In genomic region chr5:123997354-123998215, GRCh38 we compare ENCODE assay signal across 16 cellular contexts.
A peak's percentile ranks its signal among the peaks of the same experiment; 100 is the strongest.
DNase-seq lines count a peak whose midpoint lies in the region; ATAC-seq and TF ChIP-seq lines count a peak whose summit lies in the region.
"Had no signal": no experiment of that assay in that cellular context is flagged by ENCODE, and none has a peak within 500 bp of the region (broad histone marks: within the 10 kb centered on the region; RNA-seq: fewer than 3 reads in every experiment).

No MANE protein-coding gene starts in this region.

- no peaks in the 10 kb centered on the region for H3F3A ChIP-seq in PC-3 (ENCODE audit: low read length, unreplicated experiment)

- peak overlapping the region; percentile 28 for H3K27ac Mint-ChIP-seq in osteocyte (ENCODE audit: unreplicated experiment)
- H3K27ac Mint-ChIP-seq: activated naive CD4-positive, alpha-beta T cell treated with anti-CD3 and anti-CD28 coated beads, Interleukin-2, amount 10 ng/mL, durations not matched to agents 7 days and 5 days; effector memory CD8-positive, alpha-beta T cell; IgD-negative memory B cell had no signal

- H3K27me3 ChIP-seq in DND-41 (ENCODE audit: insufficient read depth, low read length, poor library complexity), result no peaks in the 10 kb centered on the region
- no peaks in the 10 kb centered on the region for H3K27me3 ChIP-seq in PC-3 (ENCODE audit: low read length)

- intact Hi-C loops in PC-3 (cut with micrococcal nuclease), result no loop called here

- peaks cover 28% of the 10 kb centered on the region for H3K4me1 ChIP-seq in DND-41 (ENCODE audit: insufficient read depth, low read length)
- peaks cover 10% of the 10 kb centered on the region; the same call in 1 of the 2 replicates for H3K4me1 ChIP-seq in PC-3 (ENCODE audit: insufficient read depth, low read length)
- H3K4me1 ChIP-seq: prostate gland had no signal

- H3K9me2 ChIP-seq in PC-3 (replicated peaks; ENCODE audit: low read length), result no peaks in the 10 kb centered on the region

- no peaks in the 10 kb centered on the region for H3K9me3 ChIP-seq in DND-41 (ENCODE audit: insufficient read depth, low read length, severe bottlenecking)
- H3K9me3 ChIP-seq in PC-3 (ENCODE audit: low read length), result no peaks in the 10 kb centered on the region
- H3K9me3 ChIP-seq: Caco-2, prostate gland had no signal

- H3K27ac ChIP-seq in DND-41 (ENCODE audit: low read length), result 0 out of 2 replicates have a peak overlapping the region, but pooled peaks have one; percentile 5
- no peak overlapping the region for H3K27ac ChIP-seq in PC-3 (ENCODE audit: low read length)
- H3K27ac ChIP-seq: prostate gland had no signal

- H3K36me3 ChIP-seq in DND-41 (ENCODE audit: insufficient read depth, low read length), result no peaks in the 10 kb centered on the region
- H3K36me3 ChIP-seq in PC-3 (ENCODE audit: low read depth, low read length), result no peaks in the 10 kb centered on the region
- H3K36me3 ChIP-seq: prostate gland had no signal

- DNase-seq in DND-41, result no peak
- peak; percentile 57 for DNase-seq in PC-3
- peak; percentile 92 for DNase-seq in fibroblast of gingiva (ENCODE audit: low read depth)
- no peak for DNase-seq in osteocyte (ENCODE audit: extremely low spot score, unreplicated experiment)
- DNase-seq in HCEC 1CT, result no peak
- DNase-seq in AML-193 (lab: John Stamatoyannopoulos, UW), result no peak
- DNase-seq in activated naive CD4-positive, alpha-beta T cell (lab: John Stamatoyannopoulos, UW), result no peak
- DNase-seq: activated CD4-positive, alpha-beta T cell treated with anti-CD3 and anti-CD28 coated beads, Interleukin-2, amount 50 U/mL, for 4 hours; activated naive CD4-positive, alpha-beta T cell treated with anti-CD3 and anti-CD28 coated beads, Interleukin-2, amount 10 ng/mL, durations not matched to agents 7 days and 5 days; effector memory CD8-positive, alpha-beta T cell; kidney; NCI-H2107 had no signal

- CTCF ChIA-PET in PC-3 (lab: Charles Lee), result no interaction called here

- no peak for TF ChIP-seq CTCF in DND-41 (IDR thresholded peaks at IDR 0.05; ENCODE audit: borderline replicate concordance, extremely low read depth, low read length, poor library complexity, severe bottlenecking)
- no peak for TF ChIP-seq CTCF in PC-3 (conservative IDR thresholded peaks at IDR 0.05; ENCODE audit: low read depth, low read length)
- no peak for TF ChIP-seq CTCF in osteocyte (IDR thresholded peaks at IDR 0.05)

- H4K20me1 ChIP-seq in DND-41 (ENCODE audit: insufficient read depth, low read length), result no peaks in the 10 kb centered on the region
- H4K20me1 ChIP-seq in PC-3 (ENCODE audit: low read length), result no peaks in the 10 kb centered on the region

- no peak overlapping the region for H3K4me3 Mint-ChIP-seq in osteocyte (ENCODE audit: unreplicated experiment)
- H3K4me3 Mint-ChIP-seq: activated naive CD4-positive, alpha-beta T cell treated with anti-CD3 and anti-CD28 coated beads, Interleukin-2, amount 10 ng/mL, durations not matched to agents 7 days and 5 days; effector memory CD8-positive, alpha-beta T cell; IgD-negative memory B cell had no signal

- peaks cover 3% of the 10 kb centered on the region for H3K9me3 Mint-ChIP-seq in osteocyte (ENCODE audit: unreplicated experiment)
- H3K9me3 Mint-ChIP-seq: IgD-negative memory B cell had no signal

- H3K79me2 ChIP-seq in DND-41 (ENCODE audit: insufficient read depth, low read length), result no peaks in the 10 kb centered on the region
- H3K79me2 ChIP-seq in PC-3 (ENCODE audit: low read length), result no peaks in the 10 kb centered on the region

- H3K9ac ChIP-seq in DND-41 (ENCODE audit: low read depth, low read length) (no peak overlapping the region), PC-3 (ENCODE audit: low read length) (no peak overlapping the region)

- H2AFZ ChIP-seq in DND-41 (ENCODE audit: low read depth, low read length), result no peak overlapping the region
- no peak overlapping the region for H2AFZ ChIP-seq in PC-3 (ENCODE audit: low read length)

- POLR2A ChIA-PET in PC-3 (lab: Charles Lee; ENCODE audit: unreplicated experiment), result no interaction called here

- peak; percentile 66 for ATAC-seq in DND-41 (ENCODE audit: insufficient read depth, low read depth)
- ATAC-seq in PC-3, result peak; percentile 51; the same call in 1 of the 2 replicates
- no peak for ATAC-seq in HG03457 (IDR thresholded peaks at IDR 0.05; ENCODE audit: unreplicated experiment)
- ATAC-seq: effector memory CD8-positive, alpha-beta T cell had no signal

- no TSS peak for BruUV-seq in PC-3 (replicated peaks; lab: Mats Ljungman, UMichigan)

- H3K4me2 ChIP-seq in DND-41 (ENCODE audit: insufficient read depth, low read length) (peak overlapping the region; percentile 18), PC-3 (ENCODE audit: low read length) (no peak overlapping the region)

- H3K4me3 ChIP-seq in DND-41 (ENCODE audit: low read depth in 1 of 2, low read length in 2 of 2) (no peak overlapping the region), PC-3 (ENCODE audit: low read length) (no peak overlapping the region)
- H3K4me3 ChIP-seq: prostate gland had no signal

- peaks cover 2% of the 10 kb centered on the region for H3K36me3 Mint-ChIP-seq in osteocyte (ENCODE audit: unreplicated experiment)
- H3K36me3 Mint-ChIP-seq: activated naive CD4-positive, alpha-beta T cell treated with anti-CD3 and anti-CD28 coated beads, Interleukin-2, amount 10 ng/mL, durations not matched to agents 7 days and 5 days; IgD-negative memory B cell had no signal

- peaks cover 19% of the 10 kb centered on the region for H3K4me1 Mint-ChIP-seq in osteocyte (ENCODE audit: unreplicated experiment)
- H3K4me1 Mint-ChIP-seq: activated naive CD4-positive, alpha-beta T cell treated with anti-CD3 and anti-CD28 coated beads, Interleukin-2, amount 10 ng/mL, durations not matched to agents 7 days and 5 days; IgD-negative memory B cell had no signal

- no peaks in the 10 kb centered on the region for H3K27me3 Mint-ChIP-seq in osteocyte (ENCODE audit: unreplicated experiment)
- H3K27me3 Mint-ChIP-seq: activated naive CD4-positive, alpha-beta T cell treated with anti-CD3 and anti-CD28 coated beads, Interleukin-2, amount 10 ng/mL, durations not matched to agents 7 days and 5 days; effector memory CD8-positive, alpha-beta T cell had no signal

Comparison
In these comparisons a context has a peak if more than half of its experiments do, and no peak if none do; other contexts are left out.
1. DNase-seq: peak in PC-3 (single experiment) and fibroblast of gingiva (single experiment); none in DND-41 (single experiment), osteocyte (single experiment), HCEC 1CT (single experiment), AML-193 (0 of 2) and activated naive CD4-positive, alpha-beta T cell (0 of 4).